1 cellular context compared by ENCODE assay signal in the genomic region with DNA sequence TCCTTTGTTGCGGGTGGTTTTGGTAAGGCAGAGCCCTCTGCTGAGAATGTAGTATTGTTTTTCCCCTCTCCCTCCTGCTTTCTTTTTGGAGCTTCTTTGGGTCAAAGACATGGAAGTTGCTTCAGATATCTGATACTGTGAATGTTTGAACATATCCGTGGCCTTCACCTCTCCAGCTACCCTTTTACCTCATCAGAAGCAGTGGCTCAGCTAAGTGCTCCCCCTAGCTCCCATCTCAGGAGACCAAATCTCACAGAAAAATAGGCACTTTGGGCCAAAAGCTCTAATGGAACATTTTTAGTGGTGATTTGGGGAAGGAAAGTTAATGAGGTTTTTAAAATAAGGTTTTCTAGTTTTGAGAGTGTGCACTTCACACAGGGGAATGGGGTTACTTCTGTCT.
TF ChIP-seq lines count a peak whose summit lies in the region.

No MANE protein-coding gene starts in this region.

TF ChIP-seq in H1, 55 proteins besides CTCF, POLR2A, EP300 and RAD21 (continued from another document):
- no peak for TF ChIP-seq RBBP5 (IDR thresholded peaks at IDR 0.05; ENCODE audit: borderline replicate concordance, low read depth, low read length)
- TF ChIP-seq YY1 (IDR thresholded peaks at IDR 0.05; ENCODE audit: low read depth, low read length): no peak
- no peak for TF ChIP-seq SP2 (IDR thresholded peaks at IDR 0.05; ENCODE audit: low read length)
- TF ChIP-seq TEAD4 (IDR thresholded peaks at IDR 0.05; ENCODE audit: low read depth, low read length): no peak
- TF ChIP-seq CHD1 (IDR thresholded peaks at IDR 0.05; ENCODE audit: low read depth, low read length): no peak
- no peak for TF ChIP-seq SAP30 (IDR thresholded peaks at IDR 0.05; ENCODE audit: insufficient read depth, insufficient replicate concordance, low read length)
- no peak for TF ChIP-seq EGR1 (IDR thresholded peaks at IDR 0.05; ENCODE audit: borderline replicate concordance, low read depth, low read length)
- TF ChIP-seq RFX5 (IDR thresholded peaks at IDR 0.05; ENCODE audit: borderline replicate concordance, low read depth, low read length): no peak
- no peak for TF ChIP-seq ASH2L (IDR thresholded peaks at IDR 0.05; ENCODE audit: low read length)
- TF ChIP-seq HDAC2 (IDR thresholded peaks at IDR 0.05; ENCODE audit: borderline replicate concordance in 1 of 2, low read depth in 2 of 2, low read length in 2 of 2): no peak
- no peak for TF ChIP-seq RNF2 (IDR thresholded peaks at IDR 0.05; ENCODE audit: borderline replicate concordance, low read depth, low read length, missing control alignments, poor library complexity, severe bottlenecking)
- TF ChIP-seq TCF12 (IDR thresholded peaks at IDR 0.05; ENCODE audit: low read depth, low read length): no peak
